In the genomic region with DNA sequence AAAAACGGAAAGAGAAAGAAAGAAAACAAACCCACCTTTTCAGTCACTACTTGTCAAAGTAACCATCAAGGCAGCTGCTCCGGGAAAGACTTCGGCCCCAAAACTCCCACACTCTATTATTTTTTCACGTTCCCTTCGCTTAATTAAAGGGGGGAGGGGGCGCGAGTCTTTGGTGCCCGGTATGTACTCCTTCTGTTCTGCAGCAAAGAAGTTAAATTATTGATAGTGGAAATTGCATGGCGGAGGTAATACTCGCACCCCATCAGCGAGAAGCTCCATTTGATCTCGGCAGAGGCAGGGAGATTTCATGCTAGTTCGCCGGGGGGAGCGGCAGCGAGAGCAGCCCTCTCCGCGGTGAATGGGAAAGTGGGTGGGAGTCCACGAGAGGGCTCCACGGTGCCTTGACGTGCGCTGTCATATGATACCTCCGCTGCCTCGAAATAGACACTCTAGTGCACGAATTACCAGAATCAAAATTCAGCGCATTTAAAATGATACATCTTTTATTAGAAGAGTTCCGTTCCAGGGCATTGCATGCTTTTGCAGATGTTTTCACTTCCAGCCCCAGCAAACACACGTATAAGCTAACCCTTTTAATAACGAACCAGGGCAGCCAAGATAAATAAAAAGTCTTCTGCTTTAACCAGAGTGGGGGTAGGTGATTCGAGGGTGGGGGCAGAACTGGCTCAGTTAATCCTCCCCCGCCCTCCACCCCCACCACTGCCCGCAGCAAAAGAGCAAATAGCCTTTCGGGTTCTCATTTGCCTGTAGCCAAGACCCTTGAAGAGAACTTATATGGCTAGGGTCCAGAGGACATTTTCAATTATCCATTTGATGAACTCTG, we compare ENCODE assay signal across 1 cellular context.
TF ChIP-seq lines count a peak whose summit lies in the region.

No MANE protein-coding gene starts in this region.

TF ChIP-seq in HEK293, 187 proteins besides CTCF, POLR2A, EP300 and RAD21 (continued from another document and continues in another):
- TF ChIP-seq ZFHX2 (tag by site-specific recombination; conservative IDR thresholded peaks at IDR 0.05) (peak; percentile 54), ZNF664 (tag by site-specific recombination; IDR thresholded peaks at IDR 0.05) (no peak), MEIS1 (CRISPR knock-in tag; IDR thresholded peaks at IDR 0.05; ENCODE audit: borderline replicate concordance) (no peak), ZNF19 (tag by site-specific recombination; IDR thresholded peaks at IDR 0.05; ENCODE audit: low read depth) (no peak), ZNF670 (tag by site-specific recombination; IDR thresholded peaks at IDR 0.05; ENCODE audit: low read depth) (no peak), ZNF404 (tag by site-specific recombination; IDR thresholded peaks at IDR 0.05) (no peak), PRDM1 (tag by site-specific recombination; IDR thresholded peaks at IDR 0.05) (0 out of 2 replicates have a peak, but pooled peaks have one; percentile 6), ZNF624 (tag by site-specific recombination; IDR thresholded peaks at IDR 0.05) (no peak), YY2 (tag by site-specific recombination; IDR thresholded peaks at IDR 0.05) (no peak), MYNN (tag by site-specific recombination; IDR thresholded peaks at IDR 0.05; ENCODE audit: borderline replicate concordance) (no peak), ZBTB8A (tag by site-specific recombination; IDR thresholded peaks at IDR 0.05) (no peak), ZNF610 (tag by site-specific recombination; IDR thresholded peaks at IDR 0.05; ENCODE audit: borderline replicate concordance) (no peak), ZBTB20 (tag by site-specific recombination; IDR thresholded peaks at IDR 0.05) (peak; percentile 7; the same call in 1 of the 2 replicates), ZNF776 (tag by site-specific recombination; IDR thresholded peaks at IDR 0.05; ENCODE audit: borderline replicate concordance) (no peak), ZIC2 (tag by site-specific recombination; IDR thresholded peaks at IDR 0.05) (0 out of 2 replicates have a peak, but pooled peaks have one; percentile 16), ZNF837 (tag by site-specific recombination; IDR thresholded peaks at IDR 0.05) (no peak), ZNF341 (tag by site-specific recombination; IDR thresholded peaks at IDR 0.05; ENCODE audit: low read depth) (peak; percentile 26; the same call in 1 of the 2 replicates), ZBTB7A (tag by site-specific recombination; IDR thresholded peaks at IDR 0.05; ENCODE audit: low read depth) (no peak), ZNF621 (tag by site-specific recombination; IDR thresholded peaks at IDR 0.05) (no peak), ZNF416 (tag by site-specific recombination; IDR thresholded peaks at IDR 0.05) (no peak), ZNF366 (tag by site-specific recombination; conservative IDR thresholded peaks at IDR 0.05) (0 out of 2 replicates have a peak, but pooled peaks have one; percentile 28), ZNF266 (tag by site-specific recombination; IDR thresholded peaks at IDR 0.05; ENCODE audit: low read depth) (no peak), ZNF214 (tag by site-specific recombination; IDR thresholded peaks at IDR 0.05; ENCODE audit: borderline replicate concordance) (no peak), ZNF157 (tag by site-specific recombination; IDR thresholded peaks at IDR 0.05) (no peak), SALL2 (tag by site-specific recombination; IDR thresholded peaks at IDR 0.05; ENCODE audit: borderline replicate concordance) (no peak), ZNF561 (tag by site-specific recombination; IDR thresholded peaks at IDR 0.05; ENCODE audit: borderline replicate concordance) (no peak), ZNF426 (tag by site-specific recombination; IDR thresholded peaks at IDR 0.05) (no peak), ZNF335 (tag by site-specific recombination; conservative IDR thresholded peaks at IDR 0.05) (peak; percentile 66), ZNF114 (tag by site-specific recombination; IDR thresholded peaks at IDR 0.05) (no peak)
- TF ChIP-seq, protein P1, sequence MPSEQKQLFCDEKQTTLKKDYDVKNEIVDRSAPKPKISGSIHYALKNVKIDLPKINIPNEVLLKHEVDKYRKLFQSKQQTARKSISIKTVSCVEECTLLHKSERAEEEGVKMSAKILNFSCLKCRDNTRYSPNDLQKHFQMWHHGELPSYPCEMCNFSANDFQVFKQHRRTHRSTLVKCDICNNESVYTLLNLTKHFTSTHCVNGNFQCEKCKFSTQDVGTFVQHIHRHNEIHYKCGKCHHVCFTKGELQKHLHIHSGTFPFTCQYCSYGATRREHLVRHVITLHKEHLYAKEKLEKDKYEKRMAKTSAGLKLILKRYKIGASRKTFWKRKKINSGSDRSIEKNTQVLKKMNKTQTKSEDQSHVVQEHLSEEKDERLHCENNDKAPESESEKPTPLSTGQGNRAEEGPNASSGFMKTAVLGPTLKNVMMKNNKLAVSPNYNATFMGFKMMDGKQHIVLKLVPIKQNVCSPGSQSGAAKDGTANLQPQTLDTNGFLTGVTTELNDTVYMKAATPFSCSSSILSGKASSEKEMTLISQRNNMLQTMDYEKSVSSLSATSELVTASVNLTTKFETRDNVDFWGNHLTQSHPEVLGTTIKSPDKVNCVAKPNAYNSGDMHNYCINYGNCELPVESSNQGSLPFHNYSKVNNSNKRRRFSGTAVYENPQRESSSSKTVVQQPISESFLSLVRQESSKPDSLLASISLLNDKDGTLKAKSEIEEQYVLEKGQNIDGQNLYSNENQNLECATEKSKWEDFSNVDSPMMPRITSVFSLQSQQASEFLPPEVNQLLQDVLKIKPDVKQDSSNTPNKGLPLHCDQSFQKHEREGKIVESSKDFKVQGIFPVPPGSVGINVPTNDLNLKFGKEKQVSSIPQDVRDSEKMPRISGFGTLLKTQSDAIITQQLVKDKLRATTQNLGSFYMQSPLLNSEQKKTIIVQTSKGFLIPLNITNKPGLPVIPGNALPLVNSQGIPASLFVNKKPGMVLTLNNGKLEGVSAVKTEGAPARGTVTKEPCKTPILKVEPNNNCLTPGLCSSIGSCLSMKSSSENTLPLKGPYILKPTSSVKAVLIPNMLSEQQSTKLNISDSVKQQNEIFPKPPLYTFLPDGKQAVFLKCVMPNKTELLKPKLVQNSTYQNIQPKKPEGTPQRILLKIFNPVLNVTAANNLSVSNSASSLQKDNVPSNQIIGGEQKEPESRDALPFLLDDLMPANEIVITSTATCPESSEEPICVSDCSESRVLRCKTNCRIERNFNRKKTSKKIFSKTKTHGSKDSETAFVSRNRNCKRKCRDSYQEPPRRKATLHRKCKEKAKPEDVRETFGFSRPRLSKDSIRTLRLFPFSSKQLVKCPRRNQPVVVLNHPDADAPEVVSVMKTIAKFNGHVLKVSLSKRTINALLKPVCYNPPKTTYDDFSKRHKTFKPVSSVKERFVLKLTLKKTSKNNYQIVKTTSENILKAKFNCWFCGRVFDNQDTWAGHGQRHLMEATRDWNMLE (tag by site-specific recombination; conservative IDR thresholded peaks at IDR 0.05; ENCODE audit: low read depth), result no peak
- TF ChIP-seq, protein P2, sequence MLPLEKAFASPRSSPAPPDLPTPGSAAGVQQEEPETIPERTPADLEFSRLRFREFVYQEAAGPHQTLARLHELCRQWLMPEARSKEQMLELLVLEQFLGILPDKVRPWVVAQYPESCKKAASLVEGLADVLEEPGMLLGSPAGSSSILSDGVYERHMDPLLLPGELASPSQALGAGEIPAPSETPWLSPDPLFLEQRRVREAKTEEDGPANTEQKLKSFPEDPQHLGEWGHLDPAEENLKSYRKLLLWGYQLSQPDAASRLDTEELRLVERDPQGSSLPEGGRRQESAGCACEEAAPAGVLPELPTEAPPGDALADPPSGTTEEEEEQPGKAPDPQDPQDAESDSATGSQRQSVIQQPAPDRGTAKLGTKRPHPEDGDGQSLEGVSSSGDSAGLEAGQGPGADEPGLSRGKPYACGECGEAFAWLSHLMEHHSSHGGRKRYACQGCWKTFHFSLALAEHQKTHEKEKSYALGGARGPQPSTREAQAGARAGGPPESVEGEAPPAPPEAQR (tag by site-specific recombination; IDR thresholded peaks at IDR 0.05), result no peak
- TF ChIP-seq, protein P3, sequence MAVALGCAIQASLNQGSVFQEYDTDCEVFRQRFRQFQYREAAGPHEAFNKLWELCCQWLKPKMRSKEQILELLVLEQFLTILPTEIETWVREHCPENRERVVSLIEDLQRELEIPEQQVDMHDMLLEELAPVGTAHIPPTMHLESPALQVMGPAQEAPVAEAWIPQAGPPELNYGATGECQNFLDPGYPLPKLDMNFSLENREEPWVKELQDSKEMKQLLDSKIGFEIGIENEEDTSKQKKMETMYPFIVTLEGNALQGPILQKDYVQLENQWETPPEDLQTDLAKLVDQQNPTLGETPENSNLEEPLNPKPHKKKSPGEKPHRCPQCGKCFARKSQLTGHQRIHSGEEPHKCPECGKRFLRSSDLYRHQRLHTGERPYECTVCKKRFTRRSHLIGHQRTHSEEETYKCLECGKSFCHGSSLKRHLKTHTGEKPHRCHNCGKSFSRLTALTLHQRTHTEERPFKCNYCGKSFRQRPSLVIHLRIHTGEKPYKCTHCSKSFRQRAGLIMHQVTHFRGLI (tag by site-specific recombination; IDR thresholded peaks at IDR 0.05), result no peak
- TF ChIP-seq, protein P4, sequence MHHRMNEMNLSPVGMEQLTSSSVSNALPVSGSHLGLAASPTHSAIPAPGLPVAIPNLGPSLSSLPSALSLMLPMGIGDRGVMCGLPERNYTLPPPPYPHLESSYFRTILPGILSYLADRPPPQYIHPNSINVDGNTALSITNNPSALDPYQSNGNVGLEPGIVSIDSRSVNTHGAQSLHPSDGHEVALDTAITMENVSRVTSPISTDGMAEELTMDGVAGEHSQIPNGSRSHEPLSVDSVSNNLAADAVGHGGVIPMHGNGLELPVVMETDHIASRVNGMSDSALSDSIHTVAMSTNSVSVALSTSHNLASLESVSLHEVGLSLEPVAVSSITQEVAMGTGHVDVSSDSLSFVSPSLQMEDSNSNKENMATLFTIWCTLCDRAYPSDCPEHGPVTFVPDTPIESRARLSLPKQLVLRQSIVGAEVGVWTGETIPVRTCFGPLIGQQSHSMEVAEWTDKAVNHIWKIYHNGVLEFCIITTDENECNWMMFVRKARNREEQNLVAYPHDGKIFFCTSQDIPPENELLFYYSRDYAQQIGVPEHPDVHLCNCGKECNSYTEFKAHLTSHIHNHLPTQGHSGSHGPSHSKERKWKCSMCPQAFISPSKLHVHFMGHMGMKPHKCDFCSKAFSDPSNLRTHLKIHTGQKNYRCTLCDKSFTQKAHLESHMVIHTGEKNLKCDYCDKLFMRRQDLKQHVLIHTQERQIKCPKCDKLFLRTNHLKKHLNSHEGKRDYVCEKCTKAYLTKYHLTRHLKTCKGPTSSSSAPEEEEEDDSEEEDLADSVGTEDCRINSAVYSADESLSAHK (tag by site-specific recombination; IDR thresholded peaks at IDR 0.05), result no peak
- TF ChIP-seq, protein P5, sequence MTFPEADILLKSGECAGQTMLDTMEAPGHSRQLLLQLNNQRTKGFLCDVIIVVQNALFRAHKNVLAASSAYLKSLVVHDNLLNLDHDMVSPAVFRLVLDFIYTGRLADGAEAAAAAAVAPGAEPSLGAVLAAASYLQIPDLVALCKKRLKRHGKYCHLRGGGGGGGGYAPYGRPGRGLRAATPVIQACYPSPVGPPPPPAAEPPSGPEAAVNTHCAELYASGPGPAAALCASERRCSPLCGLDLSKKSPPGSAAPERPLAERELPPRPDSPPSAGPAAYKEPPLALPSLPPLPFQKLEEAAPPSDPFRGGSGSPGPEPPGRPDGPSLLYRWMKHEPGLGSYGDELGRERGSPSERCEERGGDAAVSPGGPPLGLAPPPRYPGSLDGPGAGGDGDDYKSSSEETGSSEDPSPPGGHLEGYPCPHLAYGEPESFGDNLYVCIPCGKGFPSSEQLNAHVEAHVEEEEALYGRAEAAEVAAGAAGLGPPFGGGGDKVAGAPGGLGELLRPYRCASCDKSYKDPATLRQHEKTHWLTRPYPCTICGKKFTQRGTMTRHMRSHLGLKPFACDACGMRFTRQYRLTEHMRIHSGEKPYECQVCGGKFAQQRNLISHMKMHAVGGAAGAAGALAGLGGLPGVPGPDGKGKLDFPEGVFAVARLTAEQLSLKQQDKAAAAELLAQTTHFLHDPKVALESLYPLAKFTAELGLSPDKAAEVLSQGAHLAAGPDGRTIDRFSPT (tag by site-specific recombination; IDR thresholded peaks at IDR 0.05), result no peak
- TF ChIP-seq, protein P6, sequence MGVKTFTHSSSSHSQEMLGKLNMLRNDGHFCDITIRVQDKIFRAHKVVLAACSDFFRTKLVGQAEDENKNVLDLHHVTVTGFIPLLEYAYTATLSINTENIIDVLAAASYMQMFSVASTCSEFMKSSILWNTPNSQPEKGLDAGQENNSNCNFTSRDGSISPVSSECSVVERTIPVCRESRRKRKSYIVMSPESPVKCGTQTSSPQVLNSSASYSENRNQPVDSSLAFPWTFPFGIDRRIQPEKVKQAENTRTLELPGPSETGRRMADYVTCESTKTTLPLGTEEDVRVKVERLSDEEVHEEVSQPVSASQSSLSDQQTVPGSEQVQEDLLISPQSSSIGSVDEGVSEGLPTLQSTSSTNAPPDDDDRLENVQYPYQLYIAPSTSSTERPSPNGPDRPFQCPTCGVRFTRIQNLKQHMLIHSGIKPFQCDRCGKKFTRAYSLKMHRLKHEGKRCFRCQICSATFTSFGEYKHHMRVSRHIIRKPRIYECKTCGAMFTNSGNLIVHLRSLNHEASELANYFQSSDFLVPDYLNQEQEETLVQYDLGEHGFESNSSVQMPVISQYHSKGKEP (tag by site-specific recombination; IDR thresholded peaks at IDR 0.05), result 0 out of 2 replicates have a peak, but pooled peaks have one; percentile 10
- TF ChIP-seq, protein P7, sequence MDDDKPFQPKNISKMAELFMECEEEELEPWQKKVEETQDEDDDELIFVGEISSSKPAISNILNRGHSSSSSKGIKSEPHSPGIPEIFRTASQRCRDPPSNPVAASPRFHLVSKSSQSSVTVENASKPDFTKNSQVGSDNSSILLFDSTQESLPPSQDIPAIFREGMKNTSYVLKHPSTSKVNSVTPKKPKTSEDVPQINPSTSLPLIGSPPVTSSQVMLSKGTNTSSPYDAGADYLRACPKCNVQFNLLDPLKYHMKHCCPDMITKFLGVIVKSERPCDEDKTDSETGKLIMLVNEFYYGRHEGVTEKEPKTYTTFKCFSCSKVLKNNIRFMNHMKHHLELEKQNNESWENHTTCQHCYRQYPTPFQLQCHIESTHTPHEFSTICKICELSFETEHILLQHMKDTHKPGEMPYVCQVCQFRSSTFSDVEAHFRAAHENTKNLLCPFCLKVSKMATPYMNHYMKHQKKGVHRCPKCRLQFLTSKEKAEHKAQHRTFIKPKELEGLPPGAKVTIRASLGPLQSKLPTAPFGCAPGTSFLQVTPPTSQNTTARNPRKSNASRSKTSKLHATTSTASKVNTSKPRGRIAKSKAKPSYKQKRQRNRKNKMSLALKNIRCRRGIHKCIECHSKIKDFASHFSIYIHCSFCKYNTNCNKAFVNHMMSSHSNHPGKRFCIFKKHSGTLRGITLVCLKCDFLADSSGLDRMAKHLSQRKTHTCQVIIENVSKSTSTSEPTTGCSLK (tag by site-specific recombination; IDR thresholded peaks at IDR 0.05), result no peak
- TF ChIP-seq, protein P8, sequence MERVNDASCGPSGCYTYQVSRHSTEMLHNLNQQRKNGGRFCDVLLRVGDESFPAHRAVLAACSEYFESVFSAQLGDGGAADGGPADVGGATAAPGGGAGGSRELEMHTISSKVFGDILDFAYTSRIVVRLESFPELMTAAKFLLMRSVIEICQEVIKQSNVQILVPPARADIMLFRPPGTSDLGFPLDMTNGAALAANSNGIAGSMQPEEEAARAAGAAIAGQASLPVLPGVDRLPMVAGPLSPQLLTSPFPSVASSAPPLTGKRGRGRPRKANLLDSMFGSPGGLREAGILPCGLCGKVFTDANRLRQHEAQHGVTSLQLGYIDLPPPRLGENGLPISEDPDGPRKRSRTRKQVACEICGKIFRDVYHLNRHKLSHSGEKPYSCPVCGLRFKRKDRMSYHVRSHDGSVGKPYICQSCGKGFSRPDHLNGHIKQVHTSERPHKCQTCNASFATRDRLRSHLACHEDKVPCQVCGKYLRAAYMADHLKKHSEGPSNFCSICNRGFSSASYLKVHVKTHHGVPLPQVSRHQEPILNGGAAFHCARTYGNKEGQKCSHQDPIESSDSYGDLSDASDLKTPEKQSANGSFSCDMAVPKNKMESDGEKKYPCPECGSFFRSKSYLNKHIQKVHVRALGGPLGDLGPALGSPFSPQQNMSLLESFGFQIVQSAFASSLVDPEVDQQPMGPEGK (tag by site-specific recombination; IDR thresholded peaks at IDR 0.05), result 0 out of 2 replicates have a peak, but pooled peaks have one; percentile 19
